16 cellular contexts compared by ENCODE assay signal in the genomic region with DNA sequence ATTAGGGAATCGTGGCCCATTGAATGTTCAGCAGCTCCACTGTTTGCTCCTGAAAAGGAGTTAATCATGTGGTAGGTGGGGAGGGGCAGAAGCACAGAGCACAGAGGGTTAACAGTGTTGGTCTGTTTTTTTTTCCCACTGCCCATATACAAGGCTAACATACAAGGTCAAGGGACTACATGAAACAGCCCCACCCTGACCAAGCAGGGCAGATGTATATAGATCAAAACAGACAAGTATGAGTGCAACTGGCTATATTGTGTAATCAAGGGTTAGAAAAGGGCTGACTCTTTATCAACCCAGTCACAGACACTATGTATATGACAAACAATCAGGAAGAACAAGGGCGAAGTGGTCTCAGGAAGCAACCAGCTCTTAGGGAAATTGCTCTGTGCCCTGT.
"Had no signal": no experiment of that assay in that cellular context is flagged by ENCODE, and none has a peak within 500 bp of the region (broad histone marks: within the 10 kb centered on the region; RNA-seq: fewer than 3 reads in every experiment).

No MANE protein-coding gene starts in this region.

- H3K27me3 ChIP-seq: dorsolateral prefrontal cortex, hepatocyte had no signal

- H3K9me3 ChIP-seq: pancreas had no signal

- H3K36me3 ChIP-seq: pancreas had no signal

- ATAC-seq: esophagus mucosa, left colon, pancreas, right cardiac atrium had no signal

- H3K4me3 ChIP-seq: dorsolateral prefrontal cortex, hepatocyte, pancreas had no signal

- H3K27ac ChIP-seq: dorsolateral prefrontal cortex, hepatocyte, pancreas had no signal

- H3K4me1 ChIP-seq: pancreas had no signal

- DNase-seq: cortex of kidney; dorsolateral prefrontal cortex; effector CD8-positive, alpha-beta T cell; head of caudate nucleus; kidney; left colon; mesendoderm; naive B cell; occipital lobe; pancreas; right cardiac atrium; small intestine; stimulated activated CD4-positive, alpha-beta T cell treated with anti-CD3 and anti-CD28 coated beads, Interleukin-2, amount 100 ng/mL, for 48 hours; stimulated activated naive CD4-positive, alpha-beta T cell treated with Interleukin-2 at 50 U/mL for 16 hours had no signal
